In the genomic region with DNA sequence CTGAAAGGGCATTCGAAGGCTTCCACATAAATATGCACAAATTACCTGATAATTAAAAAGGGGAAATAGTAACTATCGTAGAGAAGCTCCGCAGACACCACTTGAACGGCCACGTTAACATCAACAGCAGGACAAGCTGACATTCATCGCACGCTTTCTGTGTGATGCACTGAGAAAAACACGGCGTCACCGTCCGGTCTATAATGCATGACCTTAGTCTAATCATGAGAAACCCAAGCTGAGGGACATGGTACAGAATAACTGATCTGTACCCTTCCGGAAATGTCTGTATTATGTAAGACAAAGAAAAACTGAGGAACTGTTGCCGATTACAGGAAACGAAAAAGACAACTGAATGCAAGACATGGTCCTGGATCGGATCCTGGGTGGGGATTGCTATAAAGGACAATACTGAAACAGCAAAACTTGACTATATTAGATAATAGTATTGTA, we compare ENCODE assay signal across 1 cellular context.
TF ChIP-seq lines count a peak whose summit lies in the region.

No MANE protein-coding gene starts in this region.

TF ChIP-seq in K562, 482 proteins besides CTCF, POLR2A, EP300 and RAD21 (continued from another document and continues in another):
- TF ChIP-seq, protein P1, sequence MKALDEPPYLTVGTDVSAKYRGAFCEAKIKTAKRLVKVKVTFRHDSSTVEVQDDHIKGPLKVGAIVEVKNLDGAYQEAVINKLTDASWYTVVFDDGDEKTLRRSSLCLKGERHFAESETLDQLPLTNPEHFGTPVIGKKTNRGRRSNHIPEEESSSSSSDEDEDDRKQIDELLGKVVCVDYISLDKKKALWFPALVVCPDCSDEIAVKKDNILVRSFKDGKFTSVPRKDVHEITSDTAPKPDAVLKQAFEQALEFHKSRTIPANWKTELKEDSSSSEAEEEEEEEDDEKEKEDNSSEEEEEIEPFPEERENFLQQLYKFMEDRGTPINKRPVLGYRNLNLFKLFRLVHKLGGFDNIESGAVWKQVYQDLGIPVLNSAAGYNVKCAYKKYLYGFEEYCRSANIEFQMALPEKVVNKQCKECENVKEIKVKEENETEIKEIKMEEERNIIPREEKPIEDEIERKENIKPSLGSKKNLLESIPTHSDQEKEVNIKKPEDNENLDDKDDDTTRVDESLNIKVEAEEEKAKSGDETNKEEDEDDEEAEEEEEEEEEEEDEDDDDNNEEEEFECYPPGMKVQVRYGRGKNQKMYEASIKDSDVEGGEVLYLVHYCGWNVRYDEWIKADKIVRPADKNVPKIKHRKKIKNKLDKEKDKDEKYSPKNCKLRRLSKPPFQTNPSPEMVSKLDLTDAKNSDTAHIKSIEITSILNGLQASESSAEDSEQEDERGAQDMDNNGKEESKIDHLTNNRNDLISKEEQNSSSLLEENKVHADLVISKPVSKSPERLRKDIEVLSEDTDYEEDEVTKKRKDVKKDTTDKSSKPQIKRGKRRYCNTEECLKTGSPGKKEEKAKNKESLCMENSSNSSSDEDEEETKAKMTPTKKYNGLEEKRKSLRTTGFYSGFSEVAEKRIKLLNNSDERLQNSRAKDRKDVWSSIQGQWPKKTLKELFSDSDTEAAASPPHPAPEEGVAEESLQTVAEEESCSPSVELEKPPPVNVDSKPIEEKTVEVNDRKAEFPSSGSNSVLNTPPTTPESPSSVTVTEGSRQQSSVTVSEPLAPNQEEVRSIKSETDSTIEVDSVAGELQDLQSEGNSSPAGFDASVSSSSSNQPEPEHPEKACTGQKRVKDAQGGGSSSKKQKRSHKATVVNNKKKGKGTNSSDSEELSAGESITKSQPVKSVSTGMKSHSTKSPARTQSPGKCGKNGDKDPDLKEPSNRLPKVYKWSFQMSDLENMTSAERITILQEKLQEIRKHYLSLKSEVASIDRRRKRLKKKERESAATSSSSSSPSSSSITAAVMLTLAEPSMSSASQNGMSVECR (CRISPR knock-in tag; IDR thresholded peaks at IDR 0.05): no peak
- no peak for TF ChIP-seq DNMT1 (IDR thresholded peaks at IDR 0.05)
- 0 out of 2 replicates have a peak, but pooled peaks have one; percentile 20 for TF ChIP-seq CEBPB (tag; IDR thresholded peaks at IDR 0.05)
- TF ChIP-seq, protein P2, sequence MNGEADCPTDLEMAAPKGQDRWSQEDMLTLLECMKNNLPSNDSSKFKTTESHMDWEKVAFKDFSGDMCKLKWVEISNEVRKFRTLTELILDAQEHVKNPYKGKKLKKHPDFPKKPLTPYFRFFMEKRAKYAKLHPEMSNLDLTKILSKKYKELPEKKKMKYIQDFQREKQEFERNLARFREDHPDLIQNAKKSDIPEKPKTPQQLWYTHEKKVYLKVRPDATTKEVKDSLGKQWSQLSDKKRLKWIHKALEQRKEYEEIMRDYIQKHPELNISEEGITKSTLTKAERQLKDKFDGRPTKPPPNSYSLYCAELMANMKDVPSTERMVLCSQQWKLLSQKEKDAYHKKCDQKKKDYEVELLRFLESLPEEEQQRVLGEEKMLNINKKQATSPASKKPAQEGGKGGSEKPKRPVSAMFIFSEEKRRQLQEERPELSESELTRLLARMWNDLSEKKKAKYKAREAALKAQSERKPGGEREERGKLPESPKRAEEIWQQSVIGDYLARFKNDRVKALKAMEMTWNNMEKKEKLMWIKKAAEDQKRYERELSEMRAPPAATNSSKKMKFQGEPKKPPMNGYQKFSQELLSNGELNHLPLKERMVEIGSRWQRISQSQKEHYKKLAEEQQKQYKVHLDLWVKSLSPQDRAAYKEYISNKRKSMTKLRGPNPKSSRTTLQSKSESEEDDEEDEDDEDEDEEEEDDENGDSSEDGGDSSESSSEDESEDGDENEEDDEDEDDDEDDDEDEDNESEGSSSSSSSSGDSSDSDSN (IDR thresholded peaks at IDR 0.05; ENCODE audit: borderline replicate concordance in 1 of 2, low read depth in 2 of 2, low read length in 2 of 2): no peak
- TF ChIP-seq SETDB1 (IDR thresholded peaks at IDR 0.05; ENCODE audit: low read length): no peak
- TF ChIP-seq NFRKB (IDR thresholded peaks at IDR 0.05; ENCODE audit: low read depth): 0 out of 2 replicates have a peak, but pooled peaks have one; percentile 5
- no peak for TF ChIP-seq HCFC1 (IDR thresholded peaks at IDR 0.05; ENCODE audit: low read depth, low read length)
- TF ChIP-seq SPI1 (IDR thresholded peaks at IDR 0.05; ENCODE audit: borderline replicate concordance, low read depth, low read length): no peak
- peak; percentile 33 for TF ChIP-seq TAF9B (IDR thresholded peaks at IDR 0.05; ENCODE audit: partially characterized antibody)
- peak in 1 of 2 experiments; percentile 31; a peak in 2 of 4 replicates for TF ChIP-seq HDAC1 (IDR thresholded peaks at IDR 0.05)
- TF ChIP-seq MITF (IDR thresholded peaks at IDR 0.05): no peak
- no peak for TF ChIP-seq CXXC5 (CRISPR knock-in tag; IDR thresholded peaks at IDR 0.05)
- no peak for TF ChIP-seq NR3C1 (CRISPR knock-in tag; IDR thresholded peaks at IDR 0.05)
- no peak for TF ChIP-seq ESRRA (IDR thresholded peaks at IDR 0.05; ENCODE audit: borderline replicate concordance, low read depth)
- TF ChIP-seq KAT7 (CRISPR knock-in tag; IDR thresholded peaks at IDR 0.05; ENCODE audit: borderline replicate concordance): no peak
- no peak for TF ChIP-seq NFE2L1 (tag; IDR thresholded peaks at IDR 0.05; ENCODE audit: borderline replicate concordance, low read depth)
- TF ChIP-seq MAFF (IDR thresholded peaks at IDR 0.05; ENCODE audit: low read length): no peak
- peak; percentile 36; the same call in 1 of the 2 replicates for TF ChIP-seq TEAD4 (IDR thresholded peaks at IDR 0.05; ENCODE audit: low read length)
- TF ChIP-seq TEAD4 (CRISPR knock-in tag; IDR thresholded peaks at IDR 0.05; ENCODE audit: borderline replicate concordance): no peak
- no peak for TF ChIP-seq ZNF277 (CRISPR knock-in tag; IDR thresholded peaks at IDR 0.05; ENCODE audit: borderline replicate concordance)
- TF ChIP-seq HNRNPH1 (optimal IDR thresholded peaks at IDR 0.05; ENCODE audit: low read depth, low read length): no peak
- TF ChIP-seq SIX5 (IDR thresholded peaks at IDR 0.05; ENCODE audit: borderline replicate concordance in 1 of 2, insufficient read depth in 1 of 2, low read depth in 1 of 2, low read length in 2 of 2): no peak
- TF ChIP-seq NKRF (IDR thresholded peaks at IDR 0.05; ENCODE audit: borderline replicate concordance): peak; percentile 62; the same call in 1 of the 2 replicates
- TF ChIP-seq, protein P3, sequence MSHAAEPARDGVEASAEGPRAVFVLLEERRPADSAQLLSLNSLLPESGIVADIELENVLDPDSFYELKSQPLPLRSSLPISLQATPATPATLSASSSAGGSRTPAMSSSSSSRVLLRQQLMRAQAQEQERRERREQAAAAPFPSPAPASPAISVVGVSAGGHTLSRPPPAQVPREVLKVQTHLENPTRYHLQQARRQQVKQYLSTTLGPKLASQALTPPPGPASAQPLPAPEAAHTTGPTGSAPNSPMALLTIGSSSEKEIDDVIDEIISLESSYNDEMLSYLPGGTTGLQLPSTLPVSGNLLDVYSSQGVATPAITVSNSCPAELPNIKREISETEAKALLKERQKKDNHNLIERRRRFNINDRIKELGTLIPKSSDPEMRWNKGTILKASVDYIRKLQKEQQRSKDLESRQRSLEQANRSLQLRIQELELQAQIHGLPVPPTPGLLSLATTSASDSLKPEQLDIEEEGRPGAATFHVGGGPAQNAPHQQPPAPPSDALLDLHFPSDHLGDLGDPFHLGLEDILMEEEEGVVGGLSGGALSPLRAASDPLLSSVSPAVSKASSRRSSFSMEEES (CRISPR knock-in tag; IDR thresholded peaks at IDR 0.05): no peak
- TF ChIP-seq DPF2 (IDR thresholded peaks at IDR 0.05): peak; percentile 72
- no peak for TF ChIP-seq EGR1 (conservative IDR thresholded peaks at IDR 0.05)
- TF ChIP-seq PURB (CRISPR knock-in tag; IDR thresholded peaks at IDR 0.05; ENCODE audit: low read depth): no peak
- TF ChIP-seq TAF7 (tag; IDR thresholded peaks at IDR 0.05): 0 out of 2 replicates have a peak, but pooled peaks have one; percentile 20
- TF ChIP-seq FIP1L1 (IDR thresholded peaks at IDR 0.05; ENCODE audit: low read depth, low read length, poor library complexity, severe bottlenecking): no peak
- no peak for TF ChIP-seq FOXK1 (CRISPR knock-in tag; IDR thresholded peaks at IDR 0.05; ENCODE audit: borderline replicate concordance)
- no peak for TF ChIP-seq RUNX1 (IDR thresholded peaks at IDR 0.05; ENCODE audit: low read depth)
- TF ChIP-seq, protein P4, sequence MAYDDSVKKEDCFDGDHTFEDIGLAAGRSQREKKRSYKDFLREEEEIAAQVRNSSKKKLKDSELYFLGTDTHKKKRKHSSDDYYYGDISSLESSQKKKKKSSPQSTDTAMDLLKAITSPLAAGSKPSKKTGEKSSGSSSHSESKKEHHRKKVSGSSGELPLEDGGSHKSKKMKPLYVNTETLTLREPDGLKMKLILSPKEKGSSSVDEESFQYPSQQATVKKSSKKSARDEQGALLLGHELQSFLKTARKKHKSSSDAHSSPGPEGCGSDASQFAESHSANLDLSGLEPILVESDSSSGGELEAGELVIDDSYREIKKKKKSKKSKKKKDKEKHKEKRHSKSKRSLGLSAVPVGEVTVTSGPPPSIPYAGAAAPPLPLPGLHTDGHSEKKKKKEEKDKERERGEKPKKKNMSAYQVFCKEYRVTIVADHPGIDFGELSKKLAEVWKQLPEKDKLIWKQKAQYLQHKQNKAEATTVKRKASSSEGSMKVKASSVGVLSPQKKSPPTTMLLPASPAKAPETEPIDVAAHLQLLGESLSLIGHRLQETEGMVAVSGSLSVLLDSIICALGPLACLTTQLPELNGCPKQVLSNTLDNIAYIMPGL (CRISPR knock-in tag; IDR thresholded peaks at IDR 0.05): no peak
- TF ChIP-seq AFF1 (IDR thresholded peaks at IDR 0.05; ENCODE audit: low read depth in 1 of 2, partially characterized antibody in 2 of 2): peak in 1 of 2 experiments; percentile 14
- TF ChIP-seq SMAD2 (IDR thresholded peaks at IDR 0.05; ENCODE audit: low read depth, low read length): no peak
- TF ChIP-seq GTF2F1 (IDR thresholded peaks at IDR 0.05; ENCODE audit: low read depth, low read length): no peak
- TF ChIP-seq SIN3A (IDR thresholded peaks at IDR 0.05; ENCODE audit: borderline replicate concordance in 2 of 2, control insufficient read depth in 1 of 2, low read depth in 2 of 2, low read length in 2 of 2): no peak
- no peak for TF ChIP-seq ZBTB7A (IDR thresholded peaks at IDR 0.05; ENCODE audit: borderline replicate concordance, control insufficient read depth, low read depth, low read length)
- TF ChIP-seq POLR2G (IDR thresholded peaks at IDR 0.05; ENCODE audit: low read depth, low read length): no peak
- TF ChIP-seq POLR2B (IDR thresholded peaks at IDR 0.05; ENCODE audit: low read depth, partially characterized antibody): peak; percentile 5
- TF ChIP-seq MYC (IDR thresholded peaks at IDR 0.05; ENCODE audit: low read depth, low read length): no peak
- TF ChIP-seq MYC (CRISPR knock-in tag; IDR thresholded peaks at IDR 0.05; ENCODE audit: borderline replicate concordance, low read depth): no peak
